Comparison of ENCODE assay signal across 28 cellular contexts in genomic region chr9:137955224-137955570, GRCh38.
"Had no signal": no experiment of that assay in that cellular context is flagged by ENCODE, and none has a peak within 500 bp of the region (broad histone marks: within the 10 kb centered on the region; RNA-seq: fewer than 3 reads in every experiment).

No MANE protein-coding gene starts in this region.

- H3K4me3 Mint-ChIP-seq: activated B cell treated with CpG ODN at 0.5 μM for 24 hours; activated CD4-positive, alpha-beta memory T cell treated with anti-CD3 and anti-CD28 coated beads, Interleukin-2, amount 10 ng/mL, durations not matched to agents 7 days and 5 days; activated naive CD4-positive, alpha-beta T cell treated with anti-CD3 and anti-CD28 coated beads for 36 hours; activated T-cell treated with anti-CD3 and anti-CD28 coated beads, Interleukin-2, amount 50 U/mL, for 4 hours; activated T-helper 1 cell treated with anti-CD3 and anti-CD28 coated beads, Interleukin-12 subunit alpha, Interleukin-12 subunit beta, Interleukin-2, Interleukin-4 antibody, amounts not matched to agents 30 ng/mL and 10 ng/mL and 1 ng/mL, durations not matched to agents 14 hours and 24 hours and 36 hours; brain had no signal

- H3K27ac Mint-ChIP-seq: activated B cell treated with CpG ODN at 0.5 μM for 24 hours; activated CD4-positive, alpha-beta memory T cell treated with anti-CD3 and anti-CD28 coated beads, Interleukin-2, amount 10 ng/mL, durations not matched to agents 7 days and 5 days; activated naive CD4-positive, alpha-beta T cell treated with anti-CD3 and anti-CD28 coated beads for 36 hours; activated T-helper 1 cell treated with anti-CD3 and anti-CD28 coated beads, Interleukin-12 subunit alpha, Interleukin-12 subunit beta, Interleukin-2, Interleukin-4 antibody, amounts not matched to agents 30 ng/mL and 10 ng/mL and 1 ng/mL, durations not matched to agents 14 hours and 24 hours and 36 hours had no signal

- H3K4me1 Mint-ChIP-seq: activated B cell treated with CpG ODN at 0.5 μM for 24 hours; activated CD4-positive, alpha-beta memory T cell treated with anti-CD3 and anti-CD28 coated beads, Interleukin-2, amount 10 ng/mL, durations not matched to agents 7 days and 5 days; brain had no signal

- H3K36me3 Mint-ChIP-seq: activated naive CD4-positive, alpha-beta T cell treated with anti-CD3 and anti-CD28 coated beads, Interleukin-2, amount 50 U/mL, for 72 hours had no signal

- H3K9me3 Mint-ChIP-seq: activated B cell treated with CpG ODN at 0.5 μM for 24 hours; activated CD4-positive, alpha-beta memory T cell treated with anti-CD3 and anti-CD28 coated beads, Interleukin-2, amount 10 ng/mL, durations not matched to agents 7 days and 5 days; activated naive CD4-positive, alpha-beta T cell treated with anti-CD3 and anti-CD28 coated beads for 36 hours; activated naive CD4-positive, alpha-beta T cell treated with anti-CD3 and anti-CD28 coated beads, Interleukin-2, amount 50 U/mL, for 72 hours; activated T-cell treated with anti-CD3 and anti-CD28 coated beads, Interleukin-2, amount 50 U/mL, for 4 hours; activated T-helper 1 cell treated with anti-CD3 and anti-CD28 coated beads, Interleukin-12 subunit alpha, Interleukin-12 subunit beta, Interleukin-2, Interleukin-4 antibody, amounts not matched to agents 30 ng/mL and 10 ng/mL and 1 ng/mL, durations not matched to agents 14 hours and 24 hours and 36 hours had no signal

- DNase-seq: activated B cell treated with CpG ODN at 0.5 μM for 24 hours; activated CD4-positive, alpha-beta memory T cell treated with anti-CD3 and anti-CD28 coated beads, Interleukin-2, amount 10 ng/mL, durations not matched to agents 7 days and 5 days; activated CD4-positive, alpha-beta T cell treated with anti-CD3 and anti-CD28 coated beads for 1 hour; activated CD4-positive, alpha-beta T cell treated with anti-CD3 and anti-CD28 coated beads for 48 hours; activated gamma-delta T cell treated with Interleukin-2 at 50 U/mL for 16 hours; activated naive CD4-positive, alpha-beta T cell treated with anti-CD3 and anti-CD28 coated beads for 36 hours; activated T-cell treated with anti-CD3 and anti-CD28 coated beads, Interleukin-2, amount 50 U/mL, for 4 hours; MM.1S; MV-4-11; NCI-H1092; NCI-H1436 treated with DMSO at 0.1 percent for 48 hours; NCI-H1694 treated with DMSO at 0.1 percent for 48 hours; NCI-H2029 treated with DMSO at 0.1 percent for 48 hours; NCI-H2107; NCI-H2171; NCI-H510A; NCI-H526; NCI-H748 treated with DMSO at 0.1 percent for 48 hours; NK-92 treated with Interleukin-12 subunit alpha and Interleukin-12 subunit beta, amount 100 ng/mL, for 24 hours; PC-3; SIG-M5; SW 1271; T-helper 1 cell; T-helper 2 cell; T-helper 9 cell had no signal

- H3K27me3 Mint-ChIP-seq: activated CD4-positive, alpha-beta memory T cell treated with anti-CD3 and anti-CD28 coated beads, Interleukin-2, amount 10 ng/mL, durations not matched to agents 7 days and 5 days had no signal
